In genomic region chr11:118156531-118157185, GRCh38 we compare ENCODE assay signal across 12 cellular contexts. TPM values are rescaled to one million over a fixed set of nuclear protein-coding genes. Genes with fewer than 3 reads are reported as not detected.
DNase-seq lines count a peak whose midpoint lies in the region; ATAC-seq, FAIRE-seq and TF ChIP-seq lines count a peak whose summit lies in the region.
"Had no signal": no experiment of that assay in that cellular context is flagged by ENCODE, and none has a peak within 500 bp of the region (broad histone marks: within the 10 kb centered on the region; RNA-seq: fewer than 3 reads in every experiment).

No MANE protein-coding gene starts in this region.

- H3K27me3 ChIP-seq in psoas muscle (ENCODE audit: insufficient read depth in 3 of 3, low read length in 2 of 3) (peaks cover 0 to 20% (median 0%) of the 10 kb centered on the region in 3 donors), esophagus muscularis mucosa (peaks cover 0 to 95% (median 18%) of the 10 kb centered on the region in 4 donors)

- CTCF ChIA-PET in activated CD8-positive, alpha-beta memory T cell treated with anti-CD3 and anti-CD28 coated beads, Interleukin-2, amount 10 ng/mL, durations not matched to agents 7 days and 5 days (lab: Charles Lee) = interaction anchor here (0.7 to 8.9 kb wide), 8 partner anchors 9 to 349 kb away, joined by 3 to 88 read pairs (median 4); no protein-coding TSS in a partner anchor

- no peak for TF ChIP-seq EP300 in esophagus muscularis mucosa (IDR thresholded peaks at IDR 0.05)

- H3K36me3 ChIP-seq in psoas muscle (ENCODE audit: insufficient read depth in 1 of 2, low read depth in 1 of 2) (no peaks in the 10 kb centered on the region), esophagus muscularis mucosa (no peaks in the 10 kb centered on the region)

- H3K9me3 Mint-ChIP-seq in activated CD8-positive, alpha-beta memory T cell treated with anti-CD3 and anti-CD28 coated beads, Interleukin-2, amount 10 ng/mL, durations not matched to agents 7 days and 5 days (ENCODE audit: low read depth) = no peaks in the 10 kb centered on the region

- peaks cover 81% of the 10 kb centered on the region for H3K27me3 Mint-ChIP-seq in activated CD8-positive, alpha-beta memory T cell treated with anti-CD3 and anti-CD28 coated beads, Interleukin-2, amount 10 ng/mL, durations not matched to agents 7 days and 5 days

- intact Hi-C loops in psoas muscle (cut with DNase I) = no loop called here
- intact Hi-C loops in esophagus muscularis mucosa (cut with DNase I) = no loop called here

- H3K27ac Mint-ChIP-seq in activated CD8-positive, alpha-beta memory T cell treated with anti-CD3 and anti-CD28 coated beads, Interleukin-2, amount 10 ng/mL, durations not matched to agents 7 days and 5 days = no peak overlapping the region

- peaks cover 18% of the 10 kb centered on the region for H3K4me1 Mint-ChIP-seq in activated CD8-positive, alpha-beta memory T cell treated with anti-CD3 and anti-CD28 coated beads, Interleukin-2, amount 10 ng/mL, durations not matched to agents 7 days and 5 days

- H3K4me3 ChIP-seq in psoas muscle (no peak overlapping the region), esophagus muscularis mucosa (no peak overlapping the region)

- TF ChIP-seq POLR2A in esophagus muscularis mucosa (IDR thresholded peaks at IDR 0.05; ENCODE audit: low read depth) = no peak

- ATAC-seq in activated CD8-positive, alpha-beta memory T cell treated with anti-CD3 and anti-CD28 coated beads, Interleukin-2, amount 10 ng/mL, durations not matched to agents 7 days and 5 days = peak; percentile 66
- peak; percentile 32 to 74 (median 68) for ATAC-seq in psoas muscle

- WGBS in psoas muscle, 3 donors = 7 to 10% (median 7%) methylated on average over 21 of the region's 21 CpGs
- WGBS in esophagus muscularis mucosa = 15% methylated on average over 18 of the region's 21 CpGs

- TF ChIP-seq CTCF in psoas muscle (IDR thresholded peaks at IDR 0.05) = no peak
- TF ChIP-seq CTCF in esophagus muscularis mucosa (IDR thresholded peaks at IDR 0.05) = no peak

- no peak overlapping the region for H3K4me3 Mint-ChIP-seq in activated CD8-positive, alpha-beta memory T cell treated with anti-CD3 and anti-CD28 coated beads, Interleukin-2, amount 10 ng/mL, durations not matched to agents 7 days and 5 days

- peak; percentile 62 for DNase-seq in activated CD8-positive, alpha-beta memory T cell treated with anti-CD3 and anti-CD28 coated beads, Interleukin-2, amount 10 ng/mL, durations not matched to agents 7 days and 5 days
- no peak for DNase-seq in activated CD8-positive, alpha-beta memory T cell treated with anti-CD3 and anti-CD28 coated beads for 24 hours
- DNase-seq in NCI-H2107 treated with DMSO at 0.1 percent for 48 hours (lab: John Stamatoyannopoulos, UW; ENCODE audit: unreplicated experiment) = peak; percentile 41
- peak; percentile 6 for DNase-seq in effector CD8-positive, alpha-beta T cell (lab: John Stamatoyannopoulos, UW)
- no peak for DNase-seq in psoas muscle
- no peak for DNase-seq in GM19239 (ENCODE audit: insufficient read length, low spot score)
- no peak for DNase-seq in esophagus muscularis mucosa (ENCODE audit: extremely low spot score)
- DNase-seq in DMS79 treated with DMSO at 0.1 percent for 48 hours (lab: John Stamatoyannopoulos, UW) = no peak
- DNase-seq: NCI-H187 treated with DMSO at 0.1 percent for 48 hours had no signal

- no peaks in the 10 kb centered on the region for H3K9me3 ChIP-seq in psoas muscle
- no peaks in the 10 kb centered on the region for H3K9me3 ChIP-seq in esophagus muscularis mucosa

- H3K36me3 Mint-ChIP-seq in activated CD8-positive, alpha-beta memory T cell treated with anti-CD3 and anti-CD28 coated beads, Interleukin-2, amount 10 ng/mL, durations not matched to agents 7 days and 5 days = no peaks in the 10 kb centered on the region

- no peak for FAIRE-seq in GM19239 (lab: Jason Lieb, UNC)
- FAIRE-seq: astrocyte, TTC549 had no signal

- H3K27ac ChIP-seq in psoas muscle (no peak overlapping the region), esophagus muscularis mucosa (replicated peaks in 1 of 4) (no peak overlapping the region)
- H3K27ac ChIP-seq: parathyroid adenoma had no signal

- H3K4me1 ChIP-seq in psoas muscle = peaks cover 18% of the 10 kb centered on the region
- peaks cover 14 to 39% (median 31%) of the 10 kb centered on the region in 4 donors for H3K4me1 ChIP-seq in esophagus muscularis mucosa
- H3K4me1 ChIP-seq: parathyroid adenoma had no signal

RNA-seq across cellular contexts. Expression of gene SCN4B, which starts 4.0 kb away (rescaled TPM):
- under 1 TPM in 1 of 2 experiments, not detected in 1; 0.54 TPM for total RNA-seq in activated CD8-positive, alpha-beta memory T cell treated with anti-CD3 and anti-CD28 coated beads, Interleukin-2, amount 10 ng/mL, durations not matched to agents 7 days and 5 days
- total RNA-seq in psoas muscle = 10 to 100 TPM in 1 of 4 donors, 1 to 10 TPM in 3; 5.1 to 15.1 (median 7.8) TPM
- polyA plus RNA-seq in psoas muscle = 1 to 10 TPM; 3.6 to 6.3 (median 4.1) TPM
- 1 to 10 TPM; 3.7 to 8.4 (median 4.4) TPM for total RNA-seq in esophagus muscularis mucosa

RNA-seq across cellular contexts. Expression of gene SCN2B, which starts 19.8 kb away (rescaled TPM):
- not detected for total RNA-seq in activated CD8-positive, alpha-beta memory T cell treated with anti-CD3 and anti-CD28 coated beads, Interleukin-2, amount 10 ng/mL, durations not matched to agents 7 days and 5 days
- 1 to 10 TPM in 3 of 4 donors, under 1 TPM in 1; 0.40 to 6.6 (median 1.8) TPM for total RNA-seq in psoas muscle
- under 1 TPM; 0.09 to 0.51 (median 0.23) TPM for polyA plus RNA-seq in psoas muscle
- 1 to 10 TPM in 1 of 4 donors, under 1 TPM in 3; 0.42 to 1.2 (median 0.67) TPM for total RNA-seq in esophagus muscularis mucosa

Comparison
In these comparisons a context has a peak if more than half of its experiments do, and no peak if none do; other contexts are left out.
1. DNase-seq: peak in activated CD8-positive, alpha-beta memory T cell treated with anti-CD3 and anti-CD28 coated beads, Interleukin-2, amount 10 ng/mL, durations not matched to agents 7 days and 5 days (single experiment), NCI-H2107 treated with DMSO at 0.1 percent for 48 hours (single experiment) and effector CD8-positive, alpha-beta T cell (single experiment); none in activated CD8-positive, alpha-beta memory T cell treated with anti-CD3 and anti-CD28 coated beads for 24 hours (single experiment), psoas muscle (0 of 2), GM19239 (single experiment), esophagus muscularis mucosa (single experiment) and DMS79 treated with DMSO at 0.1 percent for 48 hours (single experiment).